Comparison of ENCODE assay signal across 21 cellular contexts in the genomic region with DNA sequence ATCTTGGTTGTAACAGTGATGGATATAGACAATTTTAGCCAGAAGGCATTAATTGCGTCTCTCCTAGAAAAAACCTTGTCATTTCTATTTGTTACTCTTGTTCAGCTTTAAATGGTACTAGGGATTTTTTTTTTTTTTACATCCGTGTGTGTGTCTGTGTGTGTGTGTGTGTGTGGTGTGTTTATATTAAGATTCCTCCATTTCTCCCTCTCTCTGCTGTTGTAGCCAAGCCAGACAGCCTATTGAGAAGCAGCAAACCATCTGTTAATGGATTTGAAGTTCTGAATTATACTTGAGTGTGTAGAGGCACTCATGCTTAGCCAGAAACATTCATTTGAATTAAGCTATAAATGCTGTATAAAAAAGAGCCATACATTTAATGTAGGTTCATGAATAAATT.
DNase-seq lines count a peak whose midpoint lies in the region; ATAC-seq and TF ChIP-seq lines count a peak whose summit lies in the region.
"Had no signal": no experiment of that assay in that cellular context is flagged by ENCODE, and none has a peak within 500 bp of the region (broad histone marks: within the 10 kb centered on the region; RNA-seq: fewer than 3 reads in every experiment).

No MANE protein-coding gene starts in this region.

- DNase-seq in SK-N-SH (no peak), NCI-H446 (lab: John Stamatoyannopoulos, UW) (peak; percentile 58 to 87), cerebellar nuclear complex (lab: John Stamatoyannopoulos, UW) (peak; percentile 42 to 44), pons (ENCODE audit: low spot score) (no peak), NCI-H226 (no peak), immature natural killer cell (no peak)
- no peak for DNase-seq in CD8-positive, alpha-beta T cell
- DNase-seq: activated CD4-positive, CD25-positive, alpha-beta regulatory T cell treated with anti-CD3 and anti-CD28 coated beads, Interleukin-2, amount 50 U/mL, for 72 hours; activated CD8-positive, alpha-beta memory T cell treated with anti-CD3 and anti-CD28 coated beads, Interleukin-2, amount 50 U/mL, for 4 hours; activated naive CD4-positive, alpha-beta T cell treated with Interleukin-2 at 50 U/mL for 16 hours; CD4-positive, alpha-beta memory T cell; HCEC 1CT; heart right ventricle; kidney glomerular epithelial cell; mucosa of descending colon; pancreas; trophoblast cell had no signal

- H3K9ac ChIP-seq in SK-N-SH, result no peak overlapping the region

- H3K27me3 ChIP-seq in SK-N-SH (ENCODE audit: insufficient read depth), result no peaks in the 10 kb centered on the region
- no peaks in the 10 kb centered on the region for H3K27me3 ChIP-seq in CD8-positive, alpha-beta T cell (ENCODE audit: insufficient read depth, low read length)
- H3K27me3 ChIP-seq: esophagus muscularis mucosa, heart right ventricle, pancreas had no signal

- peak overlapping the region in 1 of 2 experiments; percentile 58; a peak in 1 of 4 replicates for H3K27ac ChIP-seq in SK-N-SH (ENCODE audit: low read depth in 2 of 2, low read length in 1 of 2)
- no peak overlapping the region for H3K27ac ChIP-seq in CD8-positive, alpha-beta T cell (ENCODE audit: low read depth, low read length)
- H3K27ac ChIP-seq: esophagus muscularis mucosa, heart right ventricle, pancreas, skin epidermis had no signal

- H3K4me1 Mint-ChIP-seq in immature natural killer cell, result peaks cover 7 to 20% of the 10 kb centered on the region in 2 donors
- no peaks in the 10 kb centered on the region for H3K4me1 Mint-ChIP-seq in CD8-positive, alpha-beta T cell (ENCODE audit: low read depth)

- no peaks in the 10 kb centered on the region for H4K20me1 ChIP-seq in SK-N-SH (ENCODE audit: insufficient read depth)

- no peaks in the 10 kb centered on the region for H3K79me2 ChIP-seq in SK-N-SH (ENCODE audit: insufficient read depth)

- H3K9me2 ChIP-seq in SK-N-SH, result no peaks in the 10 kb centered on the region

- H3K4me3 Mint-ChIP-seq in immature natural killer cell, result no peak overlapping the region
- H3K4me3 Mint-ChIP-seq in CD8-positive, alpha-beta T cell, result no peak overlapping the region
- H3K4me3 Mint-ChIP-seq: CD4-positive, alpha-beta memory T cell; T-helper 1 cell treated with Interleukin-12 subunit alpha and Interleukin-12 subunit beta and Interleukin-4 antibody, amounts not matched to agents 30 μg/mL and 1 μg/mL, for 36 hours had no signal

- TF ChIP-seq EP300 in SK-N-SH (IDR thresholded peaks at IDR 0.05; ENCODE audit: borderline replicate concordance in 1 of 2, low read depth in 1 of 2, low read length in 1 of 2), result no peak

- H3K27ac Mint-ChIP-seq in immature natural killer cell, result no peak overlapping the region
- H3K27ac Mint-ChIP-seq in CD8-positive, alpha-beta T cell, result no peak overlapping the region
- H3K27ac Mint-ChIP-seq: T-helper 1 cell treated with Interleukin-12 subunit alpha and Interleukin-12 subunit beta and Interleukin-4 antibody, amounts not matched to agents 30 μg/mL and 1 μg/mL, for 36 hours had no signal

- POLR2A ChIA-PET in SK-N-SH (lab: Yijun Ruan, JAX), result no interaction called here
- POLR2A ChIA-PET in CD8-positive, alpha-beta T cell (lab: Charles Lee), result no interaction called here

- no peaks in the 10 kb centered on the region for H3K9me3 ChIP-seq in SK-N-SH
- H3K9me3 ChIP-seq in CD8-positive, alpha-beta T cell (ENCODE audit: low read length), result no peaks in the 10 kb centered on the region
- H3K9me3 ChIP-seq: esophagus muscularis mucosa, heart right ventricle, mucosa of descending colon, pancreas had no signal

- ATAC-seq in SK-N-SH treated with all-trans-retinoic acid at 6 μM for 48 hours, result no peak
- no peak for ATAC-seq in CD8-positive, alpha-beta T cell
- ATAC-seq: heart right ventricle, mucosa of descending colon, pancreas had no signal

- no peak overlapping the region for H3K4me3 ChIP-seq in SK-N-SH (ENCODE audit: low read depth in 2 of 2, low read length in 1 of 2)
- H3K4me3 ChIP-seq in CD8-positive, alpha-beta T cell (ENCODE audit: low read depth, low read length), result no peak overlapping the region
- H3K4me3 ChIP-seq: esophagus muscularis mucosa, heart right ventricle, mucosa of descending colon, pancreas, skin epidermis had no signal

- H3K9me3 Mint-ChIP-seq in immature natural killer cell, result no peaks in the 10 kb centered on the region
- no peaks in the 10 kb centered on the region for H3K9me3 Mint-ChIP-seq in CD8-positive, alpha-beta T cell
- H3K9me3 Mint-ChIP-seq: T-helper 1 cell treated with Interleukin-12 subunit alpha and Interleukin-12 subunit beta and Interleukin-4 antibody, amounts not matched to agents 30 μg/mL and 1 μg/mL, for 36 hours had no signal

- peaks cover 36% of the 10 kb centered on the region for H3F3A ChIP-seq in SK-N-SH (replicated peaks; ENCODE audit: insufficient read depth)

- TF ChIP-seq RAD21 in SK-N-SH (IDR thresholded peaks at IDR 0.05; ENCODE audit: low read length), result peak; percentile 5; the same call in 1 of the 2 replicates

- peaks cover 11 to 32% (median 18%) of the 10 kb centered on the region in 3 donors for H3K36me3 Mint-ChIP-seq in immature natural killer cell
- H3K36me3 Mint-ChIP-seq in CD8-positive, alpha-beta T cell, result peaks cover 71% of the 10 kb centered on the region

- CTCF ChIA-PET in SK-N-SH (lab: Yijun Ruan, JAX), result interaction anchor here (0.8 to 3.2 kb wide), 7 partner anchors 9 to 889 kb away, joined by 3 to 15 read pairs (median 4); a partner anchor contains a TSS
- CTCF ChIA-PET in CD8-positive, alpha-beta T cell (lab: Charles Lee), result no interaction called here

- H2AFZ ChIP-seq in SK-N-SH (ENCODE audit: low read depth), result no peak overlapping the region

- H3K4me2 ChIP-seq in SK-N-SH, result no peak overlapping the region

- WGBS in SK-N-SH (ENCODE audit: low lambda C conversion rate), result 67% methylated on average over 2 of the region's 2 CpGs

- H3K4me1 ChIP-seq in SK-N-SH (ENCODE audit: control insufficient read depth in 1 of 2, insufficient read depth in 2 of 2, low read depth in 1 of 2, low read length in 1 of 2), result peaks cover 9 to 18% of the 10 kb centered on the region in 2 experiments
- H3K4me1 ChIP-seq in CD8-positive, alpha-beta T cell (ENCODE audit: insufficient read depth, low read length), result no peaks in the 10 kb centered on the region
- H3K4me1 ChIP-seq: pancreas had no signal

- H3K27me3 Mint-ChIP-seq in immature natural killer cell (ENCODE audit: low read depth in 3 of 3), result peaks cover 0 to 4% (median 0%) of the 10 kb centered on the region in 3 donors
- H3K27me3 Mint-ChIP-seq in CD8-positive, alpha-beta T cell (ENCODE audit: low read depth), result no peaks in the 10 kb centered on the region
- H3K27me3 Mint-ChIP-seq: CD4-positive, alpha-beta memory T cell had no signal

- TF ChIP-seq CTCF in SK-N-SH (IDR thresholded peaks at IDR 0.05), result no peak
- no peak for TF ChIP-seq CTCF in CD8-positive, alpha-beta T cell (IDR thresholded peaks at IDR 0.05)

- intact Hi-C loops in CD8-positive, alpha-beta T cell (cut with DNase I, micrococcal nuclease), result loop anchor here (5.0 kb wide), 2 partner anchors 117 to 162 kb away; no protein-coding TSS in a partner anchor

- H3K36me3 ChIP-seq in SK-N-SH (replicated peaks in 1 of 2; ENCODE audit: control insufficient read depth in 1 of 2, insufficient read depth in 2 of 2, low read length in 1 of 2), result peaks cover 23 to 34% of the 10 kb centered on the region in 2 experiments
- peaks cover 3% of the 10 kb centered on the region for H3K36me3 ChIP-seq in CD8-positive, alpha-beta T cell (ENCODE audit: insufficient read depth, low read length)
- H3K36me3 ChIP-seq: pancreas had no signal

TF ChIP-seq in SK-N-SH, 30 proteins besides CTCF, POLR2A, EP300 and RAD21 (continues in another document):
- TF ChIP-seq NFIC (IDR thresholded peaks at IDR 0.05; ENCODE audit: borderline replicate concordance), result no peak
- TF ChIP-seq TAF1 (IDR thresholded peaks at IDR 0.05; ENCODE audit: borderline replicate concordance, low read depth, low read length), result no peak
- no peak for TF ChIP-seq CHD2 (IDR thresholded peaks at IDR 0.05; ENCODE audit: low read length, partially characterized antibody)
- TF ChIP-seq MXI1 (IDR thresholded peaks at IDR 0.05; ENCODE audit: low read depth, low read length), result no peak
- TF ChIP-seq, protein P1, sequence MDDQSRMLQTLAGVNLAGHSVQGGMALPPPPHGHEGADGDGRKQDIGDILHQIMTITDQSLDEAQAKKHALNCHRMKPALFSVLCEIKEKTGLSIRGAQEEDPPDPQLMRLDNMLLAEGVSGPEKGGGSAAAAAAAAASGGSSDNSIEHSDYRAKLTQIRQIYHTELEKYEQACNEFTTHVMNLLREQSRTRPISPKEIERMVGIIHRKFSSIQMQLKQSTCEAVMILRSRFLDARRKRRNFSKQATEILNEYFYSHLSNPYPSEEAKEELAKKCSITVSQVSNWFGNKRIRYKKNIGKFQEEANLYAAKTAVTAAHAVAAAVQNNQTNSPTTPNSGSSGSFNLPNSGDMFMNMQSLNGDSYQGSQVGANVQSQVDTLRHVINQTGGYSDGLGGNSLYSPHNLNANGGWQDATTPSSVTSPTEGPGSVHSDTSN (IDR thresholded peaks at IDR 0.05), result no peak
- TF ChIP-seq TEAD4 (IDR thresholded peaks at IDR 0.05; ENCODE audit: borderline replicate concordance, insufficient read depth), result no peak

TF ChIP-seq in SK-N-SH treated with all-trans-retinoic acid at 6 μM for 48 hours, 23 proteins besides CTCF, POLR2A, EP300 and RAD21 (continues in another document):
- TF ChIP-seq ZFP3 (CRISPR knock-in tag; IDR thresholded peaks at IDR 0.05) (no peak), ESRRG (CRISPR knock-in tag; IDR thresholded peaks at IDR 0.05) (no peak), TOX (CRISPR knock-in tag; IDR thresholded peaks at IDR 0.05; ENCODE audit: borderline replicate concordance) (no peak), ISL1 (CRISPR knock-in tag; IDR thresholded peaks at IDR 0.05) (no peak), BACH2 (CRISPR knock-in tag; IDR thresholded peaks at IDR 0.05; ENCODE audit: borderline replicate concordance) (no peak), OSR1 (CRISPR knock-in tag; IDR thresholded peaks at IDR 0.05) (no peak), SNAI2 (CRISPR knock-in tag; IDR thresholded peaks at IDR 0.05) (no peak), ZFP30 (CRISPR knock-in tag; IDR thresholded peaks at IDR 0.05) (no peak), PPARA (CRISPR knock-in tag; IDR thresholded peaks at IDR 0.05; ENCODE audit: borderline replicate concordance) (no peak), ARNTL (CRISPR knock-in tag; IDR thresholded peaks at IDR 0.05; ENCODE audit: borderline replicate concordance, low read depth) (no peak)
- TF ChIP-seq, protein P2, sequence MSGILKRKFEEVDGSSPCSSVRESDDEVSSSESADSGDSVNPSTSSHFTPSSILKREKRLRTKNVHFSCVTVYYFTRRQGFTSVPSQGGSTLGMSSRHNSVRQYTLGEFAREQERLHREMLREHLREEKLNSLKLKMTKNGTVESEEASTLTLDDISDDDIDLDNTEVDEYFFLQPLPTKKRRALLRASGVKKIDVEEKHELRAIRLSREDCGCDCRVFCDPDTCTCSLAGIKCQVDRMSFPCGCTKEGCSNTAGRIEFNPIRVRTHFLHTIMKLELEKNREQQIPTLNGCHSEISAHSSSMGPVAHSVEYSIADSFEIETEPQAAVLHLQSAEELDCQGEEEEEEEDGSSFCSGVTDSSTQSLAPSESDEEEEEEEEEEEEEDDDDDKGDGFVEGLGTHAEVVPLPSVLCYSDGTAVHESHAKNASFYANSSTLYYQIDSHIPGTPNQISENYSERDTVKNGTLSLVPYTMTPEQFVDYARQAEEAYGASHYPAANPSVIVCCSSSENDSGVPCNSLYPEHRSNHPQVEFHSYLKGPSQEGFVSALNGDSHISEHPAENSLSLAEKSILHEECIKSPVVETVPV (CRISPR knock-in tag; IDR thresholded peaks at IDR 0.05), result no peak

Comparison
In these comparisons a context has a peak if more than half of its experiments do, and no peak if none do; other contexts are left out.
1. DNase-seq: peak in NCI-H446 (2 of 2) and cerebellar nuclear complex (2 of 2); none in SK-N-SH (single experiment), pons (single experiment), NCI-H226 (single experiment), immature natural killer cell (0 of 3) and CD8-positive, alpha-beta T cell (0 of 7).